In the genomic region with DNA sequence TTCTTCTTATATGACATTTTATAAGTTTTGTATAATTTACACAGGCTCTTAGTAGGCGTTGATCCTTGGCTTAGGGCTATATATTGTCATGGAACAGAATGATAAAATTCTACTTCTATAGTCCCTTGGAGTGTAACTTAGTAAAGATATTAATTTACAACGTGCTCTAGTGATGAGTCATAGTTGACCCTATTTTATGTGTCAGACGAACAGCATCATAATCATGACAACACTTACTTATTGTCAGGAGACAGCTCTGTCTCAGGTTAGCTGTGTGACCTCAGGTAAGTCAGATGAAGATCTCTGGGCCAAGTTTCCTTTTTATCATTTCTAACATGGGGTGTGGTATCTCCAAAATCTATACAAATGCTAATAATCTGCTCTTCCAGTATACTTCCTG, we compare ENCODE assay signal across 16 cellular contexts.
DNase-seq lines count a peak whose midpoint lies in the region; ATAC-seq and TF ChIP-seq lines count a peak whose summit lies in the region.
"Had no signal": no experiment of that assay in that cellular context is flagged by ENCODE, and none has a peak within 500 bp of the region (broad histone marks: within the 10 kb centered on the region; RNA-seq: fewer than 3 reads in every experiment).

No MANE protein-coding gene starts in this region.

- H3K9me2 ChIP-seq in PC-3 (replicated peaks; ENCODE audit: low read length), result no peaks in the 10 kb centered on the region

- no peaks in the 10 kb centered on the region for H3K27me3 Mint-ChIP-seq in nephron progenitor cell (ENCODE audit: low read depth, poor library complexity)
- H3K27me3 Mint-ChIP-seq: CD4-positive, CD25-positive, alpha-beta regulatory T cell; IgD-negative memory B cell had no signal

- H3K9me3 Mint-ChIP-seq in nephron progenitor cell, result no peaks in the 10 kb centered on the region
- H3K9me3 Mint-ChIP-seq: activated naive CD4-positive, alpha-beta T cell treated with anti-CD3 and anti-CD28 coated beads, Interleukin-2, amount 50 U/mL, for 72 hours; CD4-positive, CD25-positive, alpha-beta regulatory T cell; IgD-negative memory B cell had no signal

- no peak for TF ChIP-seq EP300 in stomach (IDR thresholded peaks at IDR 0.05)

- H3K9me3 ChIP-seq in PC-3 (ENCODE audit: low read length), result no peaks in the 10 kb centered on the region
- H3K9me3 ChIP-seq in osteoblast (ENCODE audit: low read depth, low read length), result no peaks in the 10 kb centered on the region
- no peaks in the 10 kb centered on the region for H3K9me3 ChIP-seq in stomach
- H3K9me3 ChIP-seq: right atrium auricular region, SJCRH30, transverse colon had no signal

- WGBS in stomach, 5 donors, result 68 to 81% (median 78%) methylated on average over 3 of the region's 3 CpGs

- H3K4me3 Mint-ChIP-seq in nephron progenitor cell, result no peak overlapping the region
- H3K4me3 Mint-ChIP-seq: CD4-positive, CD25-positive, alpha-beta regulatory T cell; IgD-negative memory B cell had no signal

- H3K27ac ChIP-seq in PC-3 (ENCODE audit: low read length) (peak overlapping the region; percentile 59), osteoblast (ENCODE audit: low read depth, low read length) (no peak overlapping the region), stomach (no peak overlapping the region)
- H3K27ac ChIP-seq: right atrium auricular region, SJCRH30, transverse colon had no signal

- ATAC-seq in HG02610 (IDR thresholded peaks at IDR 0.05; ENCODE audit: unreplicated experiment) (peak; percentile 68), PC-3 (peak; percentile 86)

- H4K20me1 ChIP-seq in PC-3 (ENCODE audit: low read length) (no peaks in the 10 kb centered on the region), osteoblast (ENCODE audit: insufficient read depth, low read length) (no peaks in the 10 kb centered on the region)

- TF ChIP-seq POLR2A in stomach (IDR thresholded peaks at IDR 0.05), result no peak

- intact Hi-C loops in PC-3 (cut with micrococcal nuclease), result loop anchor here (5.0 kb wide), 1 partner anchor 139 kb away; no protein-coding TSS in a partner anchor
- intact Hi-C loops in stomach (cut with DNase I; ENCODE audit: low total_unique reads), result no loop called here

- DNase-seq in ELR (ENCODE audit: low read depth), result peak; percentile 75
- DNase-seq in PC-3, result peak; percentile 82
- DNase-seq in fibroblast of pulmonary artery (ENCODE audit: low read depth), result peak; percentile 20
- no peak for DNase-seq in osteoblast (ENCODE audit: insufficient read length, low spot score, missing footprints)
- no peak for DNase-seq in stomach
- no peak for DNase-seq in dedifferentiated amniotic fluid mesenchymal stem cell (ENCODE audit: extremely low spot score)
- no peak for DNase-seq in nephron progenitor cell
- DNase-seq: effector CD4-positive, alpha-beta T cell; NCI-H2227 treated with DMSO at 0.1 percent for 48 hours; SJCRH30; transverse colon had no signal

- POLR2A ChIA-PET in PC-3 (lab: Charles Lee; ENCODE audit: unreplicated experiment), result no interaction called here

- peaks cover 3% of the 10 kb centered on the region for H3K4me1 Mint-ChIP-seq in nephron progenitor cell

- BruUV-seq in PC-3 (replicated peaks; lab: Mats Ljungman, UMichigan), result no TSS peak

- H3K4me1 ChIP-seq in PC-3 (ENCODE audit: insufficient read depth, low read length), result peaks cover 37% of the 10 kb centered on the region
- H3K4me1 ChIP-seq in osteoblast (ENCODE audit: insufficient read depth, low read length), result no peaks in the 10 kb centered on the region
- H3K4me1 ChIP-seq in stomach, result peaks cover 0 to 12% (median 5%) of the 10 kb centered on the region in 4 donors
- H3K4me1 ChIP-seq: right atrium auricular region, SJCRH30, transverse colon had no signal

- no peak overlapping the region for H3K27ac Mint-ChIP-seq in nephron progenitor cell
- H3K27ac Mint-ChIP-seq: activated naive CD4-positive, alpha-beta T cell treated with anti-CD3 and anti-CD28 coated beads, Interleukin-2, amount 50 U/mL, for 72 hours; CD4-positive, CD25-positive, alpha-beta regulatory T cell had no signal

- H3K36me3 ChIP-seq in PC-3 (ENCODE audit: low read depth, low read length), result no peaks in the 10 kb centered on the region
- no peaks in the 10 kb centered on the region for H3K36me3 ChIP-seq in osteoblast (ENCODE audit: insufficient read depth, low read length)
- peaks cover 0 to 26% (median 18%) of the 10 kb centered on the region in 4 donors for H3K36me3 ChIP-seq in stomach
- H3K36me3 ChIP-seq: transverse colon had no signal

- peaks cover 19% of the 10 kb centered on the region for H3K36me3 Mint-ChIP-seq in nephron progenitor cell (ENCODE audit: low read depth)
- H3K36me3 Mint-ChIP-seq: activated naive CD4-positive, alpha-beta T cell treated with anti-CD3 and anti-CD28 coated beads, Interleukin-2, amount 50 U/mL, for 72 hours had no signal

- CTCF ChIA-PET in PC-3 (lab: Charles Lee), result no interaction called here

- no peaks in the 10 kb centered on the region for H3K27me3 ChIP-seq in PC-3 (ENCODE audit: low read length)
- no peaks in the 10 kb centered on the region for H3K27me3 ChIP-seq in osteoblast (ENCODE audit: insufficient read depth, low read length)
- H3K27me3 ChIP-seq in stomach, result no peaks in the 10 kb centered on the region
- H3K27me3 ChIP-seq: right atrium auricular region, SJCRH30, transverse colon had no signal

- H2AFZ ChIP-seq in PC-3 (ENCODE audit: low read length), result no peak overlapping the region
- H2AFZ ChIP-seq in osteoblast (ENCODE audit: low read length), result no peak overlapping the region

- H3K4me2 ChIP-seq in PC-3 (ENCODE audit: low read length) (peak overlapping the region; percentile 56), osteoblast (ENCODE audit: insufficient read depth, low read length) (no peak overlapping the region)

- H3K79me2 ChIP-seq in PC-3 (ENCODE audit: low read length) (no peaks in the 10 kb centered on the region), osteoblast (ENCODE audit: insufficient read depth, low read length) (no peaks in the 10 kb centered on the region)

- no peak overlapping the region for H3K9ac ChIP-seq in PC-3 (ENCODE audit: low read length)

- H3K4me3 ChIP-seq in PC-3 (ENCODE audit: low read length) (no peak overlapping the region), fibroblast of pulmonary artery (replicated peaks; ENCODE audit: low read depth, low read length) (no peak overlapping the region), osteoblast (ENCODE audit: insufficient read depth, low read length) (no peak overlapping the region), stomach (no peak overlapping the region)
- H3K4me3 ChIP-seq: right atrium auricular region, SJCRH30, transverse colon had no signal

- TF ChIP-seq CTCF in PC-3 (conservative IDR thresholded peaks at IDR 0.05; ENCODE audit: low read depth, low read length) (no peak), fibroblast of pulmonary artery (IDR thresholded peaks at IDR 0.05; ENCODE audit: low read length, missing control alignments) (no peak), osteoblast (IDR thresholded peaks at IDR 0.05; ENCODE audit: extremely low read depth, low read depth, low read length) (no peak), stomach (IDR thresholded peaks at IDR 0.05) (no peak), nephron progenitor cell (IDR thresholded peaks at IDR 0.05) (no peak)

- no peaks in the 10 kb centered on the region for H3F3A ChIP-seq in PC-3 (ENCODE audit: low read length, unreplicated experiment)

Comparison
In these comparisons a context has a peak if more than half of its experiments do, and no peak if none do; other contexts are left out.
1. DNase-seq: peak in ELR (single experiment), PC-3 (single experiment) and fibroblast of pulmonary artery (single experiment); none in osteoblast (single experiment), stomach (single experiment), dedifferentiated amniotic fluid mesenchymal stem cell (single experiment) and nephron progenitor cell (single experiment).